ENCODE assay signal across 30 cellular contexts in genomic region chr3:50172615-50173220, GRCh38. TPM values are rescaled to one million over a fixed set of nuclear protein-coding genes. Genes with fewer than 3 reads are reported as not detected.
DNase-seq lines count a peak whose midpoint lies in the region; ATAC-seq, FAIRE-seq and TF ChIP-seq lines count a peak whose summit lies in the region.
"Had no signal": no experiment of that assay in that cellular context is flagged by ENCODE, and none has a peak within 500 bp of the region (broad histone marks: within the 10 kb centered on the region; RNA-seq: fewer than 3 reads in every experiment).

No MANE protein-coding gene starts in this region.

- no peak for TF ChIP-seq CTCF in esophagus squamous epithelium (IDR thresholded peaks at IDR 0.05)

- H3K4me3 ChIP-seq in esophagus squamous epithelium = no peak overlapping the region
- H3K4me3 ChIP-seq: body of pancreas, K562, neural progenitor cell, sigmoid colon had no signal

- H3K36me3 ChIP-seq in esophagus squamous epithelium = peaks cover 25 to 84% (median 34%) of the 10 kb centered on the region in 3 donors
- H3K36me3 ChIP-seq: neural progenitor cell had no signal

- TF ChIP-seq POLR2A in esophagus squamous epithelium (IDR thresholded peaks at IDR 0.05) = no peak
- TF ChIP-seq POLR2A in GM12892 (IDR thresholded peaks at IDR 0.05; ENCODE audit: low read depth, low read length) = no peak

- FAIRE-seq in GM12892 (lab: Jason Lieb, UNC) = no peak
- FAIRE-seq: A204.1, K562, kidney had no signal

- H3K4me1 ChIP-seq in esophagus squamous epithelium = peaks cover 35 to 80% (median 48%) of the 10 kb centered on the region in 3 donors

- H3K27ac ChIP-seq in esophagus squamous epithelium = peak overlapping the region; percentile 89 to 97 (median 94)
- H3K27ac ChIP-seq: body of pancreas, neural progenitor cell, sigmoid colon had no signal

- intact Hi-C loops in Right ventricle myocardium inferior (cut with DNase I) = no loop called here
- intact Hi-C loops in cardiac septum (cut with DNase I) = no loop called here
- intact Hi-C loops in esophagus squamous epithelium (cut with DNase I) = no loop called here

- DNase-seq in Right ventricle myocardium inferior (ENCODE audit: missing footprints) = no peak
- no peak for DNase-seq in cardiac septum (ENCODE audit: low spot score)
- DNase-seq in esophagus squamous epithelium (lab: John Stamatoyannopoulos, UW) = no peak
- peak; percentile 72 for DNase-seq in myocyte (ENCODE audit: low read depth)
- no peak for DNase-seq in NCI-H2171 (lab: John Stamatoyannopoulos, UW)
- no peak for DNase-seq in GM12892 (ENCODE audit: insufficient read length)
- no peak for DNase-seq in activated gamma-delta T cell (lab: John Stamatoyannopoulos, UW)
- DNase-seq: activated CD4-positive, alpha-beta T cell treated with anti-CD3 and anti-CD28 coated beads, Interleukin-2, amount 10 ng/mL, durations not matched to agents 7 days and 5 days; activated naive CD4-positive, alpha-beta T cell treated with Interleukin-2 at 50 U/mL for 16 hours; activated T-cell treated with anti-CD3 and anti-CD28 coated beads, Interleukin-2, amount 50 U/mL, for 48 hours; body of pancreas; CD8-positive, alpha-beta memory T cell; DMS153; H7; kidney; mammary epithelial cell; NCI-H1105 treated with DMSO at 0.1 percent for 48 hours; NCI-H2029; NCI-H345; NCI-H774; SHP77; sigmoid colon had no signal

- ATAC-seq in Right ventricle myocardium inferior (peak; percentile 70), HG02981 (IDR thresholded peaks at IDR 0.05; ENCODE audit: unreplicated experiment) (no peak)
- ATAC-seq: K562 had no signal

- WGBS in esophagus squamous epithelium, 2 donors = 57 to 80% methylated on average over 1 to 6 of the region's 8 CpGs

- H3K9me3 ChIP-seq in esophagus squamous epithelium = no peaks in the 10 kb centered on the region
- H3K9me3 ChIP-seq: body of pancreas, sigmoid colon had no signal

- no peaks in the 10 kb centered on the region for H3K27me3 ChIP-seq in esophagus squamous epithelium
- H3K27me3 ChIP-seq: body of pancreas, neural progenitor cell, sigmoid colon had no signal

RNA-seq across cellular contexts. Expression of gene SEMA3F, which starts 17.6 kb away (rescaled TPM):
- total RNA-seq in Right ventricle myocardium inferior (12.3 TPM), cardiac septum (10.0 TPM), esophagus squamous epithelium (100 to 1,000 TPM in 3 of 4 donors, 10 to 100 TPM in 1; 56.8 to 146 (median 109) TPM), myocyte (0.51 and 1.6 TPM in 2 replicates)
- polyA plus RNA-seq in myocyte (2012) = 0.58 TPM
- polyA plus RNA-seq in GM12892 (2012; ENCODE audit: missing spikeins) = 0.42 TPM
- total RNA-seq: activated CD4-positive, alpha-beta T cell treated with anti-CD3 and anti-CD28 coated beads, Interleukin-2, amount 10 ng/mL, durations not matched to agents 7 days and 5 days; CD8-positive, alpha-beta memory T cell had no signal
- polyA plus RNA-seq: CD8-positive, alpha-beta memory T cell had no signal

RNA-seq across cellular contexts. Expression of gene GNAT1, which starts 18.7 kb away (rescaled TPM):
- total RNA-seq in Right ventricle myocardium inferior (not detected), cardiac septum (not detected), esophagus squamous epithelium (not detected), myocyte (1.9 and 4.4 TPM in 2 replicates)
- 0.06 TPM for polyA plus RNA-seq in myocyte (2012)
- polyA plus RNA-seq in GM12892 (2012; ENCODE audit: missing spikeins) = not detected
- total RNA-seq: activated CD4-positive, alpha-beta T cell treated with anti-CD3 and anti-CD28 coated beads, Interleukin-2, amount 10 ng/mL, durations not matched to agents 7 days and 5 days; body of pancreas; CD8-positive, alpha-beta memory T cell; chondrocyte; H7; K562; kidney; M059J; posterior vena cava; sigmoid colon had no signal
- polyA plus RNA-seq: CD8-positive, alpha-beta memory T cell; K562 had no signal

RNA-seq across cellular contexts. Expression of gene SLC38A3, which starts 32.4 kb away (rescaled TPM):
- total RNA-seq in Right ventricle myocardium inferior (10.3 TPM), cardiac septum (6.6 TPM), esophagus squamous epithelium (not detected), myocyte (9.1 and 42.7 TPM in 2 replicates)
- 0.92 TPM for polyA plus RNA-seq in myocyte (2012)
- polyA plus RNA-seq in GM12892 (2012; ENCODE audit: missing spikeins) = not detected
- total RNA-seq: activated CD4-positive, alpha-beta T cell treated with anti-CD3 and anti-CD28 coated beads, Interleukin-2, amount 10 ng/mL, durations not matched to agents 7 days and 5 days; CD8-positive, alpha-beta memory T cell; HT-29 had no signal
- polyA plus RNA-seq: CD8-positive, alpha-beta memory T cell had no signal
